In genomic region chr5:134576386-134577021, GRCh38 we compare ENCODE assay signal across 13 cellular contexts. TPM values are rescaled to one million over a fixed set of nuclear protein-coding genes. Genes with fewer than 3 reads are reported as not detected.
DNase-seq lines count a peak whose midpoint lies in the region; ATAC-seq lines count a peak whose summit lies in the region.
"Had no signal": no experiment of that assay in that cellular context is flagged by ENCODE, and none has a peak within 500 bp of the region (broad histone marks: within the 10 kb centered on the region; RNA-seq: fewer than 3 reads in every experiment).

No MANE protein-coding gene starts in this region.

- no peak overlapping the region for H2AFZ ChIP-seq in trophoblast cell (ENCODE audit: insufficient read depth, low read length, poor library complexity)

- ATAC-seq in activated T-cell treated with anti-CD3 and anti-CD28 coated beads, Interleukin-2, amount 50 U/mL, for 72 hours (replicated peaks in 1 of 2), result no peak
- peak; percentile 37 for ATAC-seq in activated naive CD8-positive, alpha-beta T cell treated with anti-CD3 and anti-CD28 coated beads, Interleukin-2, amount 50 U/mL, for 24 hours
- no peak for ATAC-seq in HG03469 (IDR thresholded peaks at IDR 0.05; ENCODE audit: unreplicated experiment)

- H3K36me3 Mint-ChIP-seq in activated T-cell treated with anti-CD3 and anti-CD28 coated beads, Interleukin-2, amount 50 U/mL, for 72 hours (ENCODE audit: insufficient read depth in 2 of 2), result peaks cover 2 to 23% of the 10 kb centered on the region in 2 donors
- H3K36me3 Mint-ChIP-seq in activated naive CD8-positive, alpha-beta T cell treated with anti-CD3 and anti-CD28 coated beads, Interleukin-2, amount 50 U/mL, for 24 hours (ENCODE audit: low read depth), result peaks cover 28% of the 10 kb centered on the region

- H3K27ac ChIP-seq in HUES64 (ENCODE audit: low read depth, low read length), result no peak overlapping the region
- no peak overlapping the region for H3K27ac ChIP-seq in trophoblast cell (ENCODE audit: low read depth, low read length)

- H3K4me1 ChIP-seq in HUES64 (ENCODE audit: insufficient read depth, low read length) (no peaks in the 10 kb centered on the region), trophoblast cell (ENCODE audit: control insufficient read depth in 1 of 2, insufficient read depth in 2 of 2, low read length in 2 of 2) (peaks cover 4 to 5% of the 10 kb centered on the region in 2 experiments)

- H2BK5ac ChIP-seq in trophoblast cell (ENCODE audit: low read depth, low read length, poor library complexity), result no peak overlapping the region

- H4K8ac ChIP-seq in trophoblast cell (ENCODE audit: low read depth, low read length), result no peak overlapping the region

- peaks cover 16% of the 10 kb centered on the region for H3K4me1 Mint-ChIP-seq in activated T-cell treated with anti-CD3 and anti-CD28 coated beads, Interleukin-2, amount 50 U/mL, for 72 hours (ENCODE audit: low read depth)
- H3K4me1 Mint-ChIP-seq in activated naive CD8-positive, alpha-beta T cell treated with anti-CD3 and anti-CD28 coated beads, Interleukin-2, amount 50 U/mL, for 24 hours, result peaks cover 14% of the 10 kb centered on the region
- H3K4me1 Mint-ChIP-seq: WTC11 had no signal

- no peak overlapping the region for H4K12ac ChIP-seq in trophoblast cell (ENCODE audit: low read depth, low read length)

- H3K23ac ChIP-seq in trophoblast cell (ENCODE audit: low read length), result no peak overlapping the region

- H3K79me2 ChIP-seq in trophoblast cell (ENCODE audit: control insufficient read depth, insufficient read depth, low read length, poor library complexity), result no peaks in the 10 kb centered on the region

- peak overlapping the region; percentile 6; the same call in 1 of the 2 replicates for H3K9ac ChIP-seq in HUES64 (ENCODE audit: low read depth, low read length)
- no peak overlapping the region for H3K9ac ChIP-seq in trophoblast cell (ENCODE audit: low read length)

- no peaks in the 10 kb centered on the region for H3K9me3 Mint-ChIP-seq in activated T-cell treated with anti-CD3 and anti-CD28 coated beads, Interleukin-2, amount 50 U/mL, for 72 hours
- no peaks in the 10 kb centered on the region for H3K9me3 Mint-ChIP-seq in activated naive CD8-positive, alpha-beta T cell treated with anti-CD3 and anti-CD28 coated beads, Interleukin-2, amount 50 U/mL, for 24 hours
- H3K9me3 Mint-ChIP-seq: WTC11 had no signal

- H3K4me3 ChIP-seq in HUES64 (ENCODE audit: low read length) (no peak overlapping the region), trophoblast cell (ENCODE audit: low read depth, low read length) (no peak overlapping the region)
- H3K4me3 ChIP-seq: coronary artery had no signal

- H3K79me1 ChIP-seq in trophoblast cell (ENCODE audit: low read length), result no peaks in the 10 kb centered on the region

- H3K4me3 Mint-ChIP-seq in activated T-cell treated with anti-CD3 and anti-CD28 coated beads, Interleukin-2, amount 50 U/mL, for 72 hours, result no peak overlapping the region
- no peak overlapping the region for H3K4me3 Mint-ChIP-seq in activated naive CD8-positive, alpha-beta T cell treated with anti-CD3 and anti-CD28 coated beads, Interleukin-2, amount 50 U/mL, for 24 hours
- H3K4me3 Mint-ChIP-seq: WTC11 had no signal

- H3K4ac ChIP-seq in trophoblast cell (ENCODE audit: low read depth, low read length), result no peak overlapping the region

- H3K9me3 ChIP-seq in HUES64 (ENCODE audit: insufficient read depth, low read depth, low read length), result no peaks in the 10 kb centered on the region
- no peaks in the 10 kb centered on the region for H3K9me3 ChIP-seq in trophoblast cell (ENCODE audit: insufficient read depth, low read depth, low read length)

- no peak for DNase-seq in activated T-cell treated with anti-CD3 and anti-CD28 coated beads, Interleukin-2, amount 50 U/mL, for 72 hours
- DNase-seq in activated T-cell treated with anti-CD3 and anti-CD28 coated beads for 4 hours, result no peak
- no peak for DNase-seq in activated naive CD8-positive, alpha-beta T cell treated with anti-CD3 and anti-CD28 coated beads, Interleukin-2, amount 50 U/mL, for 24 hours
- DNase-seq in trophoblast cell, result peak; percentile 58 to 68
- DNase-seq in DMS 273 (lab: John Stamatoyannopoulos, UW; ENCODE audit: unreplicated experiment), result no peak
- DNase-seq in NOMO-1 treated with DMSO at 0.1 percent for 48 hours (lab: John Stamatoyannopoulos, UW; ENCODE audit: unreplicated experiment), result no peak
- DNase-seq: glutamatergic neuron, NCI-H1694 treated with DMSO at 0.1 percent for 48 hours, NCI-H524 had no signal

- H3K27ac Mint-ChIP-seq in activated T-cell treated with anti-CD3 and anti-CD28 coated beads, Interleukin-2, amount 50 U/mL, for 72 hours, result peak overlapping the region; percentile 24
- no peak overlapping the region for H3K27ac Mint-ChIP-seq in activated naive CD8-positive, alpha-beta T cell treated with anti-CD3 and anti-CD28 coated beads, Interleukin-2, amount 50 U/mL, for 24 hours
- H3K27ac Mint-ChIP-seq: WTC11 had no signal

- H4K91ac ChIP-seq in trophoblast cell (ENCODE audit: low read depth, low read length), result no peak overlapping the region

- no peak overlapping the region for H2BK12ac ChIP-seq in trophoblast cell (ENCODE audit: low read length)

- no peaks in the 10 kb centered on the region for H3K27me3 Mint-ChIP-seq in activated T-cell treated with anti-CD3 and anti-CD28 coated beads, Interleukin-2, amount 50 U/mL, for 72 hours (ENCODE audit: low read depth)
- no peaks in the 10 kb centered on the region for H3K27me3 Mint-ChIP-seq in activated naive CD8-positive, alpha-beta T cell treated with anti-CD3 and anti-CD28 coated beads, Interleukin-2, amount 50 U/mL, for 24 hours

- no peak overlapping the region for H3K14ac ChIP-seq in trophoblast cell (ENCODE audit: low read length)

- 93% methylated on average over 12 of the region's 12 CpGs for WGBS in HUES64
- WGBS in trophoblast cell (ENCODE audit: extremely low coverage, insufficient coverage, insufficient read length), result no CpG with 5 or more reads among the region's 12 CpGs

- H3K36me3 ChIP-seq in HUES64 (ENCODE audit: insufficient read depth, low read length) (peaks cover 82% of the 10 kb centered on the region), trophoblast cell (ENCODE audit: control insufficient read depth in 1 of 2, insufficient read depth in 2 of 2, low read length in 2 of 2) (peaks cover 5 to 7% of the 10 kb centered on the region in 2 experiments)

- no peak overlapping the region for H3K18ac ChIP-seq in trophoblast cell (ENCODE audit: low read length)

- H2BK120ac ChIP-seq in trophoblast cell (ENCODE audit: insufficient read depth, low read length, poor library complexity), result no peak overlapping the region

- H2AK5ac ChIP-seq in trophoblast cell (ENCODE audit: low read length), result no peak overlapping the region

- H3K4me2 ChIP-seq in trophoblast cell (ENCODE audit: low read length), result no peak overlapping the region

- H3K27me3 ChIP-seq in HUES64 (ENCODE audit: insufficient read depth, low read length), result no peaks in the 10 kb centered on the region
- no peaks in the 10 kb centered on the region for H3K27me3 ChIP-seq in trophoblast cell (ENCODE audit: insufficient read depth, low read length)

RNA-seq across cellular contexts. Expression of gene JADE2, which starts 51.0 kb away (rescaled TPM):
- total RNA-seq in activated T-cell treated with anti-CD3 and anti-CD28 coated beads, Interleukin-2, amount 50 U/mL, for 72 hours, result 10 to 100 TPM; 87.0 to 88.8 TPM
- 24.0 TPM for polyA plus RNA-seq in HUES64 (2013, experiment 1 of 2)
- polyA plus RNA-seq in HUES64 (2013, experiment 2 of 2), result 19.8 TPM
- 3.8 TPM in 2 replicates for polyA plus RNA-seq in trophoblast cell (2013)

RNA-seq across cellular contexts. Expression of gene SAR1B, which starts 56.1 kb away (rescaled TPM):
- 10 to 100 TPM; 68.7 to 85.0 TPM for total RNA-seq in activated T-cell treated with anti-CD3 and anti-CD28 coated beads, Interleukin-2, amount 50 U/mL, for 72 hours
- polyA plus RNA-seq in HUES64 (2013, experiment 1 of 2), result 20.5 TPM
- 21.2 TPM for polyA plus RNA-seq in HUES64 (2013, experiment 2 of 2)
- polyA plus RNA-seq in trophoblast cell (2013), result 43.0 and 44.4 TPM in 2 replicates

Comparison
In these comparisons a context has a peak if more than half of its experiments do, and no peak if none do; other contexts are left out.
1. DNase-seq: peak in trophoblast cell (2 of 2); none in activated T-cell treated with anti-CD3 and anti-CD28 coated beads, Interleukin-2, amount 50 U/mL, for 72 hours (0 of 2), activated T-cell treated with anti-CD3 and anti-CD28 coated beads for 4 hours (single experiment), activated naive CD8-positive, alpha-beta T cell treated with anti-CD3 and anti-CD28 coated beads, Interleukin-2, amount 50 U/mL, for 24 hours (single experiment), DMS 273 (single experiment) and NOMO-1 treated with DMSO at 0.1 percent for 48 hours (single experiment).